Comparison of ENCODE assay signal across 21 cellular contexts in the genomic region with DNA sequence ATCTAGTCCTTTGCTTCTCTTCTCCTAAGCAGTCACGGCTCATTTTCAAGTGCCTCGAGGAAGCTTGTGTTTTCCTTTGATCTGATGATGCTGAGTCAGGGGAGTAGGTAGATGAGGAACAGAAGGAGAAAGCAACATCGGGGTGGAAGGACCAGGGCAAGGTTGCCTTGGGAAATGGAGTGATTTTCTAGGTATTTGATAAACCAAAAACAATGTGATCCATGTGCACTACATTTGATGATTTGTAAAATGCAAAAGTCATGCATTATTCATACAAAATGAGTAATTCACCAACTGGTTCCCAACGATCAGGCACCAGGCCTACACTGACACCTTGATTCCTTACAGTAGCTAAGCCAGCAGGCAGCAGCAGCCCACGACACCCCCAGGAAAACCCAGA.
DNase-seq lines count a peak whose midpoint lies in the region; ATAC-seq, FAIRE-seq and TF ChIP-seq lines count a peak whose summit lies in the region.
"Had no signal": no experiment of that assay in that cellular context is flagged by ENCODE, and none has a peak within 500 bp of the region (broad histone marks: within the 10 kb centered on the region; RNA-seq: fewer than 3 reads in every experiment).

No MANE protein-coding gene starts in this region.

- no peak overlapping the region for H3K4me2 ChIP-seq in A549
- peak overlapping the region; percentile 43 for H3K4me2 ChIP-seq in OCI-LY1 (ENCODE audit: low read length)

- TF ChIP-seq CTCF in A549 (IDR thresholded peaks at IDR 0.05) (no peak), OCI-LY1 (IDR thresholded peaks at IDR 0.05; ENCODE audit: low read length) (no peak), epithelial cell of esophagus (IDR thresholded peaks at IDR 0.05; ENCODE audit: insufficient read depth, low read depth, low read length, missing control alignments) (no peak), ovary (IDR thresholded peaks at IDR 0.05) (no peak)

- CTCF ChIA-PET in A549 (lab: Yijun Ruan, JAX): interaction anchor here (0.6 to 1.9 kb wide), 3 partner anchors 12 to 67 kb away, joined by 3 to 6 read pairs (median 5); no protein-coding TSS in a partner anchor

- H3K4me3 ChIP-seq in A549 (no peak overlapping the region), OCI-LY1 (ENCODE audit: low read depth, low read length, poor library complexity, severe bottlenecking) (peak overlapping the region; percentile 1), epithelial cell of esophagus (ENCODE audit: low read length) (no peak overlapping the region), ovary (no peak overlapping the region)
- H3K4me3 ChIP-seq: esophagus squamous epithelium, heart left ventricle, right lobe of liver had no signal

- H3K4me1 ChIP-seq in A549 (peaks cover 2% of the 10 kb centered on the region; the same call in 1 of the 3 replicates), OCI-LY1 (ENCODE audit: insufficient read depth, low read length, severe bottlenecking) (peaks cover 58% of the 10 kb centered on the region), ovary (ENCODE audit: insufficient read depth) (no peaks in the 10 kb centered on the region)

- TF ChIP-seq POLR2A in A549 (IDR thresholded peaks at IDR 0.05; ENCODE audit: low read length) (no peak), ovary (IDR thresholded peaks at IDR 0.05) (no peak)

- ATAC-seq in A549: no peak
- ATAC-seq in HG03521 (IDR thresholded peaks at IDR 0.05; ENCODE audit: unreplicated experiment): no peak
- no peak for ATAC-seq in HG03039 (IDR thresholded peaks at IDR 0.05; ENCODE audit: unreplicated experiment)
- ATAC-seq: heart left ventricle, right lobe of liver, Right ventricle myocardium inferior, T-helper 17 cell had no signal

- H3K27ac ChIP-seq in A549: peak overlapping the region in 1 of 2 experiments; percentile 54; a peak in 3 of 6 replicates
- peak overlapping the region; percentile 89 for H3K27ac ChIP-seq in OCI-LY1 (ENCODE audit: low read depth, low read length, poor library complexity, severe bottlenecking)
- H3K27ac ChIP-seq in ovary: no peak overlapping the region
- H3K27ac ChIP-seq: esophagus squamous epithelium, heart left ventricle, right lobe of liver had no signal

- H2AFZ ChIP-seq in OCI-LY1 (ENCODE audit: low read length): 0 out of 2 replicates have a peak overlapping the region, but pooled peaks have one; percentile 6

- no peaks in the 10 kb centered on the region for H3K36me3 ChIP-seq in OCI-LY1 (ENCODE audit: insufficient read depth, low read length)
- H3K36me3 ChIP-seq in ovary: no peaks in the 10 kb centered on the region
- H3K36me3 ChIP-seq: esophagus squamous epithelium, heart left ventricle, right lobe of liver had no signal

- WGBS in A549 (ENCODE audit: missing lambda C conversion rate): 50% methylated on average over 5 of the region's 5 CpGs
- 28 to 40% (median 40%) methylated on average over 5 of the region's 5 CpGs for WGBS in ovary, 3 donors

- no peaks in the 10 kb centered on the region for H4K20me1 ChIP-seq in OCI-LY1 (ENCODE audit: insufficient read depth, low read length)

- TF ChIP-seq RAD21 in A549 (conservative IDR thresholded peaks at IDR 0.05 in 1 of 2, IDR thresholded peaks at IDR 0.05 in 1 of 2): no peak

- intact Hi-C loops in ovary (cut with DNase I): no loop called here

- TF ChIP-seq EP300 in A549 (IDR thresholded peaks at IDR 0.05) (no peak), ovary (IDR thresholded peaks at IDR 0.05) (no peak)

- no peaks in the 10 kb centered on the region for H3F3A ChIP-seq in OCI-LY1 (ENCODE audit: insufficient read depth, low read length)

- H3K9me3 ChIP-seq in A549: no peaks in the 10 kb centered on the region
- no peaks in the 10 kb centered on the region for H3K9me3 ChIP-seq in OCI-LY1 (ENCODE audit: low read length)
- no peaks in the 10 kb centered on the region for H3K9me3 ChIP-seq in ovary
- H3K9me3 ChIP-seq: esophagus squamous epithelium, heart left ventricle, right lobe of liver had no signal

- DNase-seq in A549 (ENCODE audit: low read depth in 1 of 2, low spot score in 1 of 2): no peak
- peak; percentile 10 for DNase-seq in EL
- peak; percentile 51 for DNase-seq in epithelial cell of esophagus (ENCODE audit: low read depth)
- no peak for DNase-seq in ovary
- DNase-seq in NCI-H1417 treated with DMSO at 0.1 percent for 48 hours (lab: John Stamatoyannopoulos, UW): no peak
- DNase-seq: activated CD8-positive, alpha-beta memory T cell treated with anti-CD3 and anti-CD28 coated beads, Interleukin-2, amount 10 ng/mL, durations not matched to agents 7 days and 5 days; activated naive CD4-positive, alpha-beta T cell treated with Interleukin-2 at 50 U/mL for 16 hours; COR-L47; esophagus squamous epithelium; heart left ventricle; NCI-H1105; NCI-H226; right lobe of liver; T-helper 17 cell had no signal

- POLR2A ChIA-PET in A549 (lab: Yijun Ruan, JAX): interaction anchor here (0.7 kb wide), 1 partner anchor 11 kb away, joined by 4 read pairs; no protein-coding TSS in a partner anchor

- H3K9ac ChIP-seq in OCI-LY1 (ENCODE audit: low read length): peak overlapping the region; percentile 47; the same call in 1 of the 2 replicates

- H3K27me3 ChIP-seq in OCI-LY1 (ENCODE audit: insufficient read depth, low read length): no peaks in the 10 kb centered on the region
- no peaks in the 10 kb centered on the region for H3K27me3 ChIP-seq in ovary
- H3K27me3 ChIP-seq: esophagus squamous epithelium, heart left ventricle, right lobe of liver had no signal

- FAIRE-seq in A549 (lab: Jason Lieb, UNC): no peak
- FAIRE-seq: GM18507, GM19239, islet of Langerhans had no signal

- H3K79me2 ChIP-seq in OCI-LY1 (ENCODE audit: insufficient read depth, low read length): no peaks in the 10 kb centered on the region

- H3K9me2 ChIP-seq in OCI-LY1 (ENCODE audit: low read depth, low read length): no peaks in the 10 kb centered on the region

TF ChIP-seq in A549, 52 proteins besides CTCF, POLR2A, EP300 and RAD21:
- TF ChIP-seq MAFK (IDR thresholded peaks at IDR 0.05; ENCODE audit: partially characterized antibody): peak; percentile 2
- TF ChIP-seq NFE2L2 (conservative IDR thresholded peaks at IDR 0.05; ENCODE audit: low read length): no peak
- TF ChIP-seq HDAC2 (IDR thresholded peaks at IDR 0.05): no peak
- no peak for TF ChIP-seq KDM1A (IDR thresholded peaks at IDR 0.05; ENCODE audit: low read depth)
- no peak for TF ChIP-seq FOXS1 (CRISPR knock-in tag; IDR thresholded peaks at IDR 0.05)

Comparison
In these comparisons a context has a peak if more than half of its experiments do, and no peak if none do; other contexts are left out.
1. DNase-seq: peak in EL (single experiment) and epithelial cell of esophagus (single experiment); none in A549 (0 of 2), ovary (0 of 5) and NCI-H1417 treated with DMSO at 0.1 percent for 48 hours (single experiment).